ENCODE assay signal across 23 cellular contexts in genomic region chr7:39493929-39494328, GRCh38.
"Had no signal": no experiment of that assay in that cellular context is flagged by ENCODE, and none has a peak within 500 bp of the region (broad histone marks: within the 10 kb centered on the region; RNA-seq: fewer than 3 reads in every experiment).

No MANE protein-coding gene starts in this region.

- DNase-seq: colonic mucosa; dermis blood vessel endothelial cell; effector CD4-positive, alpha-beta T cell; endodermal cell; erythroblast; foreskin keratinocyte; left colon; left ventricle myocardium superior; mesenchymal stem cell; midbrain; nucleus accumbens; ovary; sigmoid colon; stimulated activated CD4-positive, alpha-beta T cell treated with anti-CD3 and anti-CD28 coated beads, Interleukin-12 subunit alpha, Interleukin-12 subunit beta, amount 100 ng/mL, for 4 hours; stimulated activated naive CD4-positive, alpha-beta T cell; stomach; substantia nigra; transverse colon had no signal

- H3K27ac ChIP-seq: colonic mucosa, foreskin keratinocyte, neural progenitor cell, ovary, right atrium auricular region, sigmoid colon, skin epidermis, stomach, thoracic aorta, transverse colon had no signal

- ATAC-seq: foreskin keratinocyte; left colon; left ventricle myocardium superior; natural killer cell treated with Interleukin-12 subunit alpha and Interleukin-12 subunit beta and Interleukin-15 and Interleukin-18, amount 100 ng/mL, for 72 hours had no signal
